28 cellular contexts compared by ENCODE assay signal in genomic region chr20:35592339-35592960, GRCh38. TPM values are rescaled to one million over a fixed set of nuclear protein-coding genes. Genes with fewer than 3 reads are reported as not detected.
A peak's percentile ranks its signal among the peaks of the same experiment; 100 is the strongest.
DNase-seq lines count a peak whose midpoint lies in the region; ATAC-seq and TF ChIP-seq lines count a peak whose summit lies in the region.
"Had no signal": no experiment of that assay in that cellular context is flagged by ENCODE, and none has a peak within 500 bp of the region (broad histone marks: within the 10 kb centered on the region; RNA-seq: fewer than 3 reads in every experiment).

No MANE protein-coding gene starts in this region.

- H3K79me2 ChIP-seq in H9 (ENCODE audit: insufficient read depth, low read length), result no peaks in the 10 kb centered on the region

- peaks cover 3% of the 10 kb centered on the region for H3K27me3 Mint-ChIP-seq in H9 (ENCODE audit: low read depth)
- H3K27me3 Mint-ChIP-seq in chondrocyte (ENCODE audit: low read depth), result peaks cover 3% of the 10 kb centered on the region
- H3K27me3 Mint-ChIP-seq in progenitor cell of endocrine pancreas, result peaks cover 26% of the 10 kb centered on the region
- H3K27me3 Mint-ChIP-seq: activated naive CD8-positive, alpha-beta T cell had no signal

- H3T11ph ChIP-seq in H9 (ENCODE audit: low read length), result no peak overlapping the region

- H3K27ac ChIP-seq in BLaER1 treated with 17β-estradiol and CSF1 and Interleukin-3, amounts not matched to agents 10 nM and 100 nM, result no peak overlapping the region
- H3K27ac ChIP-seq in H9 (ENCODE audit: insufficient read length, low read depth, low read length), result no peak overlapping the region
- H3K27ac ChIP-seq: heart left ventricle, ovary, RWPE1, upper lobe of left lung, VCaP had no signal

- no CpG with 5 or more reads among the region's 2 CpGs for WGBS in H9 (ENCODE audit: extremely low coverage, insufficient read length, low lambda C conversion rate)

- no peak overlapping the region for H4K5ac ChIP-seq in H9 (ENCODE audit: insufficient read length, low read depth, low read length)

- no peak overlapping the region for H2BK15ac ChIP-seq in H9 (ENCODE audit: low read depth, low read length)

- H3K4me2 ChIP-seq in BLaER1 treated with 17β-estradiol and CSF1 and Interleukin-3, amounts not matched to agents 10 nM and 100 nM, result peak overlapping the region in 6 of 11 experiments; percentile 6 to 47 (median 20); a peak in 10 of 22 replicates
- H3K4me2 ChIP-seq in H9 (ENCODE audit: insufficient read depth, insufficient read length, low read length), result no peak overlapping the region

- no peak overlapping the region for H2BK5ac ChIP-seq in H9 (ENCODE audit: insufficient read length, low read length)

- H3K14ac ChIP-seq in H9 (ENCODE audit: insufficient read depth, low read length), result no peak overlapping the region

- H3K18ac ChIP-seq in H9 (ENCODE audit: insufficient read length, low read depth, low read length), result no peak overlapping the region

- no peak overlapping the region for H3K23ac ChIP-seq in H9 (ENCODE audit: insufficient read length, low read depth, low read length)

- H4K8ac ChIP-seq in H9 (replicated peaks; ENCODE audit: insufficient read length, low read depth, low read length), result no peak overlapping the region

- H2BK12ac ChIP-seq in H9 (ENCODE audit: insufficient read length, low read depth, low read length), result no peak overlapping the region

- DNase-seq in H9 (peak; percentile 22), NCI-H2171 treated with DMSO at 0.1 percent for 48 hours (lab: John Stamatoyannopoulos, UW) (peak; percentile 70), chondrocyte (ENCODE audit: low spot score) (peak; percentile 2), progenitor cell of endocrine pancreas (ENCODE audit: low spot score, unreplicated experiment) (no peak), hepatic stellate cell (ENCODE audit: low spot score) (no peak)
- DNase-seq: activated CD4-positive, alpha-beta T cell treated with anti-CD3 and anti-CD28 coated beads for 4 hours; activated T-cell treated with anti-CD3 and anti-CD28 coated beads for 4 hours; C1 segment of cervical spinal cord; Caco-2; foreskin melanocyte; heart left ventricle; KG1; left cardiac atrium; MM.1S; NCI-H1417 treated with DMSO at 0.1 percent for 48 hours; NCI-H2227 treated with DMSO at 0.1 percent for 48 hours; nephron progenitor cell; ovary; retina; stimulated activated naive CD4-positive, alpha-beta T cell; T1000; upper lobe of left lung had no signal

- ATAC-seq in GM19351 (IDR thresholded peaks at IDR 0.05; ENCODE audit: unreplicated experiment) (no peak), GM21619 (IDR thresholded peaks at IDR 0.05; ENCODE audit: unreplicated experiment) (no peak)
- ATAC-seq: heart left ventricle, left cardiac atrium had no signal

- no peak overlapping the region for H3K9ac ChIP-seq in BLaER1 treated with 17β-estradiol and CSF1 and Interleukin-3, amounts not matched to agents 10 nM and 100 nM
- H3K9ac ChIP-seq in H9 (ENCODE audit: extremely low read depth, insufficient read length, low read length), result no peak overlapping the region

- no peaks in the 10 kb centered on the region for H3K79me1 ChIP-seq in H9 (ENCODE audit: insufficient read depth, low read depth, low read length, poor library complexity, severe bottlenecking)

- H3K23me2 ChIP-seq in H9 (ENCODE audit: insufficient read length, low read depth, low read length, poor library complexity, severe bottlenecking), result no peaks in the 10 kb centered on the region

- H3K36me3 ChIP-seq in BLaER1 treated with 17β-estradiol and CSF1 and Interleukin-3, amounts not matched to agents 10 nM and 100 nM, result no peaks in the 10 kb centered on the region
- H3K36me3 ChIP-seq: heart left ventricle, ovary, upper lobe of left lung had no signal

- peak overlapping the region in 2 of 3 experiments; percentile 10 to 44; a peak in 2 of 7 replicates for H3K27ac Mint-ChIP-seq in H9
- H3K27ac Mint-ChIP-seq in chondrocyte (ENCODE audit: unreplicated experiment), result no peak overlapping the region
- H3K27ac Mint-ChIP-seq in progenitor cell of endocrine pancreas, result no peak overlapping the region
- H3K27ac Mint-ChIP-seq: activated naive CD8-positive, alpha-beta T cell; nephron progenitor cell had no signal

- no peak overlapping the region for H2BK20ac ChIP-seq in H9 (ENCODE audit: low read depth, low read length, poor library complexity, severe bottlenecking)

- H3K9me3 Mint-ChIP-seq in H9, result no peaks in the 10 kb centered on the region
- H3K9me3 Mint-ChIP-seq in chondrocyte (ENCODE audit: low read depth), result no peaks in the 10 kb centered on the region
- H3K9me3 Mint-ChIP-seq in progenitor cell of endocrine pancreas (ENCODE audit: low read depth), result no peaks in the 10 kb centered on the region
- H3K9me3 Mint-ChIP-seq: nephron progenitor cell had no signal

- H3K27me3 ChIP-seq in BLaER1 treated with 17β-estradiol and CSF1 and Interleukin-3, amounts not matched to agents 10 nM and 100 nM, result no peaks in the 10 kb centered on the region
- H3K27me3 ChIP-seq in H9 (ENCODE audit: insufficient read depth, low read length), result no peaks in the 10 kb centered on the region
- H3K27me3 ChIP-seq: heart left ventricle, ovary, upper lobe of left lung had no signal

- H3K4me1 Mint-ChIP-seq in H9 (peaks cover 5 to 13% of the 10 kb centered on the region in 2 experiments), chondrocyte (ENCODE audit: low read depth) (no peaks in the 10 kb centered on the region), progenitor cell of endocrine pancreas (ENCODE audit: low read depth) (no peaks in the 10 kb centered on the region)

- no peak overlapping the region for H2AK5ac ChIP-seq in H9 (ENCODE audit: insufficient read length, low read length)

- H4K91ac ChIP-seq in H9 (ENCODE audit: insufficient read length, low read depth, low read length), result no peak overlapping the region

- no peak overlapping the region for H3K4me3 Mint-ChIP-seq in H9
- H3K4me3 Mint-ChIP-seq in chondrocyte (ENCODE audit: unreplicated experiment), result no peak overlapping the region
- no peak overlapping the region for H3K4me3 Mint-ChIP-seq in progenitor cell of endocrine pancreas (ENCODE audit: low read depth)
- H3K4me3 Mint-ChIP-seq: activated naive CD8-positive, alpha-beta T cell; nephron progenitor cell had no signal

- H3K36me3 Mint-ChIP-seq in H9 (ENCODE audit: insufficient read depth in 1 of 3, low read depth in 3 of 3), result no peaks in the 10 kb centered on the region
- H3K36me3 Mint-ChIP-seq in chondrocyte (ENCODE audit: low read depth), result peaks cover 3% of the 10 kb centered on the region
- H3K36me3 Mint-ChIP-seq in progenitor cell of endocrine pancreas (ENCODE audit: insufficient read depth), result no peaks in the 10 kb centered on the region
- H3K36me3 Mint-ChIP-seq: activated naive CD8-positive, alpha-beta T cell had no signal

- no peak overlapping the region for H2BK120ac ChIP-seq in H9 (ENCODE audit: low read depth, low read length, poor library complexity, severe bottlenecking)

- no peaks in the 10 kb centered on the region for H4K20me1 ChIP-seq in BLaER1 treated with 17β-estradiol and CSF1 and Interleukin-3, amounts not matched to agents 10 nM and 100 nM
- H4K20me1 ChIP-seq in H9 (ENCODE audit: control insufficient read depth, insufficient read depth, insufficient read length), result no peaks in the 10 kb centered on the region

- H3K9me3 ChIP-seq in BLaER1 treated with 17β-estradiol and CSF1 and Interleukin-3, amounts not matched to agents 10 nM and 100 nM (replicated peaks in 1 of 11), result no peaks in the 10 kb centered on the region
- no peaks in the 10 kb centered on the region for H3K9me3 ChIP-seq in H9 (ENCODE audit: control insufficient read depth, low read depth, low read length)
- H3K9me3 ChIP-seq: Caco-2, heart left ventricle, ovary, upper lobe of left lung had no signal

- no peak for TF ChIP-seq CTCF in H9 (conservative IDR thresholded peaks at IDR 0.05)
- no peak for TF ChIP-seq CTCF in chondrocyte (IDR thresholded peaks at IDR 0.05)
- TF ChIP-seq CTCF in progenitor cell of endocrine pancreas (IDR thresholded peaks at IDR 0.05; ENCODE audit: unreplicated experiment), result no peak

- H2AFZ ChIP-seq in H9 (ENCODE audit: low read length), result no peak overlapping the region

- peaks cover 0 to 13% (median 8%) of the 10 kb centered on the region in 10 experiments; a peak in 10 of 20 replicates for H3K4me1 ChIP-seq in BLaER1 treated with 17β-estradiol and CSF1 and Interleukin-3, amounts not matched to agents 10 nM and 100 nM
- H3K4me1 ChIP-seq in H9 (ENCODE audit: insufficient read depth, low read length), result no peaks in the 10 kb centered on the region
- H3K4me1 ChIP-seq: Caco-2, heart left ventricle, upper lobe of left lung had no signal

- H3K4me3 ChIP-seq in BLaER1 treated with 17β-estradiol and CSF1 and Interleukin-3, amounts not matched to agents 10 nM and 100 nM, result no peak overlapping the region
- H3K4me3 ChIP-seq: heart left ventricle, ovary, upper lobe of left lung had no signal

- no peak overlapping the region for H3K4ac ChIP-seq in H9 (ENCODE audit: low read depth, low read length)

- H3K56ac ChIP-seq in H9 (ENCODE audit: insufficient read length, low read depth, low read length), result no peak overlapping the region

RNA-seq across cellular contexts. Expression of gene SPAG4, which starts 23.2 kb away (rescaled TPM):
- total RNA-seq in H9 (2021) (4.9 and 5.3 TPM in 2 replicates), chondrocyte (1.9 to 8.8 TPM (median 8.6 TPM) in 3 replicates), progenitor cell of endocrine pancreas (1.1 and 2.5 TPM in 2 replicates)

RNA-seq across cellular contexts. Expression of gene ERGIC3, which starts 50.6 kb away (rescaled TPM):
- 187 and 188 TPM in 2 replicates for total RNA-seq in H9 (2021)
- total RNA-seq in chondrocyte, result 203 to 278 TPM (median 208 TPM) in 3 replicates
- total RNA-seq in progenitor cell of endocrine pancreas, result 286 and 290 TPM in 2 replicates

Comparison
In these comparisons a context has a peak if more than half of its experiments do, and no peak if none do; other contexts are left out.
1. DNase-seq: peak in H9 (single experiment), NCI-H2171 treated with DMSO at 0.1 percent for 48 hours (single experiment) and chondrocyte (single experiment); none in progenitor cell of endocrine pancreas (single experiment) and hepatic stellate cell (single experiment).
2. H3K27ac Mint-ChIP-seq: peak in H9 (2 of 3); none in chondrocyte (single experiment) and progenitor cell of endocrine pancreas (single experiment).